9 cellular contexts compared by ENCODE assay signal in the genomic region with DNA sequence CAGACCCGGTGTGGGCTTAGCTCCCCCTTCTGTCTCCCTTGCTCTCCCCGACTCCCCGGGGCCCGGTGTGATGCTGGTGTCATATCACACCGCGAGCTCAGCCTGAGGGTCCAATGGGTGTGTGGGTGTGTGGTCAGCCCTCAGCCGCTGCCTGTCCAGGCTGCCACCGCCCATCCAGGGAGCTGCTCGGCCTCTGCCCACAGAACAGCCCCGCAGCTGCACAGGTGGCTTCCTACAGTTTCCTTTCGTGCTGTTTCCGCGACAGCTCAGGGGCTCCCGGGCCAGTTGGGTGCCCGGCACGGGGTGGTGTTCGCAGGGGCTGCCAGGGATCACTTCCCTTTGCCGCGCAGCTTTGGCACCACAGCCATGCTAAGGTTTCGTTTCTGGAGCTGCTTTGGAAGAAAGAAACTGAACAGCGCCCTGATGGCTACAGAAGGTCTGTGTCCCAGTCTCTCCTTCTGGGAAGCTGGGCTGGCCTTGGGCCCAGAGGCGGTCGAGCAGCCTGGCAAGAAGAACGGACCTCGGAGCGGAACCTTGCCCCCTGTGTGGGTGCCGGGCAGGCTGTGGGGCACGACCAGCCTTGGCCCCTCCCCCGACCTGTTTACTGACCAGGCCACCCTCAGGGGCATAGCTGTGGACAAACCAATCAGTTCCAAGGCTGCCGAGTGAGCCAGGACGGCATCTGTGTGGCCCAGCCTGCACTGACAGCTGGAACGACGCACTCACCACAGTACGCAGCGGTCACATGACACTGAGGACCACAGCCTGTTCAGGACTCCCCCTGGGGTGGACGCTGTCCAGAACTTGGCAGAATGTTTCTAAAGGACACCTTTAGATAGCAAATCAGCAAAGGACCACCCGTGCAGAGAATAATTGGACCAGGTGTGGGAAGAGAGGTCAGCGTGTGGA. TPM values are rescaled to one million over a fixed set of nuclear protein-coding genes. Genes with fewer than 3 reads are reported as not detected.
DNase-seq lines count a peak whose midpoint lies in the region; ATAC-seq, FAIRE-seq and TF ChIP-seq lines count a peak whose summit lies in the region.
"Had no signal": no experiment of that assay in that cellular context is flagged by ENCODE, and none has a peak within 500 bp of the region (broad histone marks: within the 10 kb centered on the region; RNA-seq: fewer than 3 reads in every experiment).

No MANE protein-coding gene starts in this region.

- TF ChIP-seq CTCF in CD14-positive monocyte (IDR thresholded peaks at IDR 0.05) (no peak), pancreas (IDR thresholded peaks at IDR 0.05) (no peak)

- no peak for FAIRE-seq in pancreas (lab: Jason Lieb, UNC)
- FAIRE-seq: GM18507 had no signal

- H3K4me3 Mint-ChIP-seq in CD14-positive monocyte: peak overlapping the region; percentile 78 to 81

- no peaks in the 10 kb centered on the region for H3K9me3 ChIP-seq in pancreas

- H3K9me3 Mint-ChIP-seq in CD14-positive monocyte: no peaks in the 10 kb centered on the region

- H3K4me1 ChIP-seq in pancreas: peaks cover 13 to 54% (median 27%) of the 10 kb centered on the region in 3 donors

- intact Hi-C loops in CD14-positive monocyte (cut with micrococcal nuclease): loop anchor here in 1 of 2 donors (10.0 kb wide), 1 partner anchor 337 kb away; the partner anchor contains the start of gene PLXNB2
- intact Hi-C loops in pancreas (cut with DNase I): no loop called here

- WGBS in pancreas, 2 donors: 39 to 45% methylated on average over 38 of the region's 38 CpGs

- H3K27me3 ChIP-seq in pancreas: no peaks in the 10 kb centered on the region

- H3K27ac ChIP-seq in pancreas: peak overlapping the region; percentile 22 to 84 (median 44)

- DNase-seq in CD14-positive monocyte (ENCODE audit: low spot score) (peak; percentile 63), SK-N-DZ (ENCODE audit: low spot score) (peak; percentile 41), fibroblast of gingiva (ENCODE audit: low read depth) (peak; percentile 65), pancreas (peak; percentile 71 to 80 (median 76)), NCI-H1930 (lab: John Stamatoyannopoulos, UW) (no peak), NCI-H1694 (lab: John Stamatoyannopoulos, UW) (no peak)

- peaks cover 64% of the 10 kb centered on the region for H3K4me1 Mint-ChIP-seq in CD14-positive monocyte

- ATAC-seq in pancreas: peak in 2 of 4 donors; percentile 5 to 41
- no peak for ATAC-seq in GM19023 (IDR thresholded peaks at IDR 0.05; ENCODE audit: unreplicated experiment)
- no peak for ATAC-seq in HG02852 (IDR thresholded peaks at IDR 0.05; ENCODE audit: unreplicated experiment)

- H3K36me3 Mint-ChIP-seq in CD14-positive monocyte: peaks cover 21 to 25% of the 10 kb centered on the region in 2 donors

- peaks cover 0 to 18% (median 16%) of the 10 kb centered on the region in 3 donors for H3K36me3 ChIP-seq in pancreas

- peaks cover 0 to 5% (median 0%) of the 10 kb centered on the region in 3 donors for H3K27me3 Mint-ChIP-seq in CD14-positive monocyte (ENCODE audit: low read depth in 3 of 3)

- peak overlapping the region in 1 of 4 donors; percentile 17 for H3K4me3 ChIP-seq in pancreas

- peak overlapping the region; percentile 91 to 94 (median 93) for H3K27ac Mint-ChIP-seq in CD14-positive monocyte

RNA-seq across cellular contexts. Expression of gene PIM3, which starts 7.0 kb away (rescaled TPM):
- polyA plus RNA-seq in CD14-positive monocyte (10 to 100 TPM; 38.8 to 40.4 TPM), pancreas (10 to 100 TPM; 55.3 to 82.7 TPM)
- polyA plus RNA-seq in SK-N-DZ (2014; cell fraction: cytosol; rRNA removed): 74.5 and 74.6 TPM in 2 replicates
- polyA plus RNA-seq in SK-N-DZ (2014; cell fraction: nucleus; rRNA removed): 113 and 127 TPM in 2 replicates
- 10 to 100 TPM; 25.8 to 90.1 (median 33.1) TPM for total RNA-seq in pancreas

RNA-seq across cellular contexts. Expression of gene IL17REL, which starts 45.0 kb away (rescaled TPM):
- polyA plus RNA-seq in CD14-positive monocyte (not detected), pancreas (not detected)
- polyA plus RNA-seq in SK-N-DZ (2014; cell fraction: cytosol; rRNA removed): not detected in 2 replicates
- polyA plus RNA-seq in SK-N-DZ (2014; cell fraction: nucleus; rRNA removed): not detected in 2 replicates
- not detected for total RNA-seq in pancreas

RNA-seq across cellular contexts. Expression of gene CRELD2, which starts 49.2 kb away (rescaled TPM):
- polyA plus RNA-seq in CD14-positive monocyte (10 to 100 TPM; 20.3 to 27.6 TPM), pancreas (10 to 100 TPM; 51.1 to 56.4 TPM)
- polyA plus RNA-seq in SK-N-DZ (2014; cell fraction: cytosol; rRNA removed): 31.3 and 34.1 TPM in 2 replicates
- 58.9 and 62.2 TPM in 2 replicates for polyA plus RNA-seq in SK-N-DZ (2014; cell fraction: nucleus; rRNA removed)
- total RNA-seq in pancreas: 10 to 100 TPM; 37.2 to 61.9 (median 54.1) TPM

RNA-seq across cellular contexts. Expression of gene ALG12, which starts 49.3 kb away (rescaled TPM):
- polyA plus RNA-seq in CD14-positive monocyte: 1 to 10 TPM; 7.2 to 9.5 TPM
- polyA plus RNA-seq in SK-N-DZ (2014; cell fraction: cytosol; rRNA removed): 22.9 and 24.2 TPM in 2 replicates
- 33.4 and 35.5 TPM in 2 replicates for polyA plus RNA-seq in SK-N-DZ (2014; cell fraction: nucleus; rRNA removed)
- 10 to 100 TPM in 4 of 6 donors, 1 to 10 TPM in 2; 7.4 to 13.1 (median 12.1) TPM for total RNA-seq in pancreas
- 1 to 10 TPM; 7.1 to 8.6 TPM for polyA plus RNA-seq in pancreas

Comparison
In these comparisons a context has a peak if more than half of its experiments do, and no peak if none do; other contexts are left out.
1. DNase-seq: peak in CD14-positive monocyte (single experiment), SK-N-DZ (single experiment), fibroblast of gingiva (single experiment) and pancreas (6 of 6); none in NCI-H1930 (0 of 2) and NCI-H1694 (single experiment).